ENCODE assay signal across 1 cellular context in the genomic region with DNA sequence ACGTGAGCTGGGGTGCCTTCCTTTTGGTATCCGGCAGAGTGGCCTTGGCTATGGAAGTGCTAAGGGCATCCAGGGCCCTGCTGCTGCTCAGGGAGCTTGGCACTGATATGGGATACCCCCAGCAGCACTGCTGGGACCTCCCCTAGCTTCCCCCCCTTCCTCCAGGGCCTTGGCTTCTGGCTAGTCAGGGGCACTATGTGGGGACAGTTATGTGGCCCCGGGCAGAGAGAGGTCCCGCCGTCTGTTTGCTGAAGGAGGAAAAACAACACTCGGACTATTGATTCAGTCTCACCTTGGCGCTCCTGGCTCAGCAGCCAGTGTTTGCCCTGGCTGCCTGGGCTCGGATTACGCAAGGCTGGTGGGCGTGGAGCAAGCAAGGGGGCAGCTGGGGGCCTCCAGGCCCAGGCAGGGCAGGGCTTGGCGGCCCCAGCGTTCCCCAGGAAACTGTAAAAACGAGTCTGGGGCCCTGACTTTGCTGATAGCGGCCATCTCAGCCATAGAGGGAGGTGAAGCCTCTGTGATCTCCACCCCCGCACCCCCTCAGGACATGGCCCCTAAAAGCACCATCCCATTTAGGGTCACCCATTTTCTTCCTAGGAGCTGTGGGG.
TF ChIP-seq lines count a peak whose summit lies in the region.

No MANE protein-coding gene starts in this region.

TF ChIP-seq in HepG2, 621 proteins besides CTCF, POLR2A, EP300 and RAD21 (continued from another document and continues in another):
- TF ChIP-seq ZNF552 (CRISPR knock-in tag; IDR thresholded peaks at IDR 0.05; ENCODE audit: borderline replicate concordance) = no peak; the same call in 1 of the 2 replicates
- TF ChIP-seq, protein P1, sequence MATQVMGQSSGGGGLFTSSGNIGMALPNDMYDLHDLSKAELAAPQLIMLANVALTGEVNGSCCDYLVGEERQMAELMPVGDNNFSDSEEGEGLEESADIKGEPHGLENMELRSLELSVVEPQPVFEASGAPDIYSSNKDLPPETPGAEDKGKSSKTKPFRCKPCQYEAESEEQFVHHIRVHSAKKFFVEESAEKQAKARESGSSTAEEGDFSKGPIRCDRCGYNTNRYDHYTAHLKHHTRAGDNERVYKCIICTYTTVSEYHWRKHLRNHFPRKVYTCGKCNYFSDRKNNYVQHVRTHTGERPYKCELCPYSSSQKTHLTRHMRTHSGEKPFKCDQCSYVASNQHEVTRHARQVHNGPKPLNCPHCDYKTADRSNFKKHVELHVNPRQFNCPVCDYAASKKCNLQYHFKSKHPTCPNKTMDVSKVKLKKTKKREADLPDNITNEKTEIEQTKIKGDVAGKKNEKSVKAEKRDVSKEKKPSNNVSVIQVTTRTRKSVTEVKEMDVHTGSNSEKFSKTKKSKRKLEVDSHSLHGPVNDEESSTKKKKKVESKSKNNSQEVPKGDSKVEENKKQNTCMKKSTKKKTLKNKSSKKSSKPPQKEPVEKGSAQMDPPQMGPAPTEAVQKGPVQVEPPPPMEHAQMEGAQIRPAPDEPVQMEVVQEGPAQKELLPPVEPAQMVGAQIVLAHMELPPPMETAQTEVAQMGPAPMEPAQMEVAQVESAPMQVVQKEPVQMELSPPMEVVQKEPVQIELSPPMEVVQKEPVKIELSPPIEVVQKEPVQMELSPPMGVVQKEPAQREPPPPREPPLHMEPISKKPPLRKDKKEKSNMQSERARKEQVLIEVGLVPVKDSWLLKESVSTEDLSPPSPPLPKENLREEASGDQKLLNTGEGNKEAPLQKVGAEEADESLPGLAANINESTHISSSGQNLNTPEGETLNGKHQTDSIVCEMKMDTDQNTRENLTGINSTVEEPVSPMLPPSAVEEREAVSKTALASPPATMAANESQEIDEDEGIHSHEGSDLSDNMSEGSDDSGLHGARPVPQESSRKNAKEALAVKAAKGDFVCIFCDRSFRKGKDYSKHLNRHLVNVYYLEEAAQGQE (IDR thresholded peaks at IDR 0.05; ENCODE audit: borderline replicate concordance in 1 of 2, low read depth in 1 of 2, low read length in 2 of 2) = peak in 1 of 2 experiments; percentile 82; a peak in 1 of 4 replicates
- no peak for TF ChIP-seq ZNF234 (CRISPR knock-in tag; conservative IDR thresholded peaks at IDR 0.05)
- TF ChIP-seq MED1 (CRISPR knock-in tag; IDR thresholded peaks at IDR 0.05) = peak; percentile 95
- peak; percentile 87 for TF ChIP-seq POGZ (CRISPR knock-in tag; IDR thresholded peaks at IDR 0.05)
- peak; percentile 35; the same call in 1 of the 2 replicates for TF ChIP-seq ZNF790 (CRISPR knock-in tag; IDR thresholded peaks at IDR 0.05; ENCODE audit: borderline replicate concordance)
- peak; percentile 57; the same call in 1 of the 2 replicates for TF ChIP-seq ZNF558 (CRISPR knock-in tag; IDR thresholded peaks at IDR 0.05; ENCODE audit: borderline replicate concordance)
- TF ChIP-seq, protein P2, sequence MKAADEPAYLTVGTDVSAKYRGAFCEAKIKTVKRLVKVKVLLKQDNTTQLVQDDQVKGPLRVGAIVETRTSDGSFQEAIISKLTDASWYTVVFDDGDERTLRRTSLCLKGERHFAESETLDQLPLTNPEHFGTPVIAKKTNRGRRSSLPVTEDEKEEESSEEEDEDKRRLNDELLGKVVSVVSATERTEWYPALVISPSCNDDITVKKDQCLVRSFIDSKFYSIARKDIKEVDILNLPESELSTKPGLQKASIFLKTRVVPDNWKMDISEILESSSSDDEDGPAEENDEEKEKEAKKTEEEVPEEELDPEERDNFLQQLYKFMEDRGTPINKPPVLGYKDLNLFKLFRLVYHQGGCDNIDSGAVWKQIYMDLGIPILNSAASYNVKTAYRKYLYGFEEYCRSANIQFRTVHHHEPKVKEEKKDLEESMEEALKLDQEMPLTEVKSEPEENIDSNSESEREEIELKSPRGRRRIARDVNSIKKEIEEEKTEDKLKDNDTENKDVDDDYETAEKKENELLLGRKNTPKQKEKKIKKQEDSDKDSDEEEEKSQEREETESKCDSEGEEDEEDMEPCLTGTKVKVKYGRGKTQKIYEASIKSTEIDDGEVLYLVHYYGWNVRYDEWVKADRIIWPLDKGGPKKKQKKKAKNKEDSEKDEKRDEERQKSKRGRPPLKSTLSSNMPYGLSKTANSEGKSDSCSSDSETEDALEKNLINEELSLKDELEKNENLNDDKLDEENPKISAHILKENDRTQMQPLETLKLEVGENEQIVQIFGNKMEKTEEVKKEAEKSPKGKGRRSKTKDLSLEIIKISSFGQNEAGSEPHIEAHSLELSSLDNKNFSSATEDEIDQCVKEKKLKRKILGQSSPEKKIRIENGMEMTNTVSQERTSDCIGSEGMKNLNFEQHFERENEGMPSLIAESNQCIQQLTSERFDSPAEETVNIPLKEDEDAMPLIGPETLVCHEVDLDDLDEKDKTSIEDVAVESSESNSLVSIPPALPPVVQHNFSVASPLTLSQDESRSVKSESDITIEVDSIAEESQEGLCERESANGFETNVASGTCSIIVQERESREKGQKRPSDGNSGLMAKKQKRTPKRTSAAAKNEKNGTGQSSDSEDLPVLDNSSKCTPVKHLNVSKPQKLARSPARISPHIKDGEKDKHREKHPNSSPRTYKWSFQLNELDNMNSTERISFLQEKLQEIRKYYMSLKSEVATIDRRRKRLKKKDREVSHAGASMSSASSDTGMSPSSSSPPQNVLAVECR (CRISPR knock-in tag; IDR thresholded peaks at IDR 0.05; ENCODE audit: borderline replicate concordance) = peak; percentile 82; the same call in 1 of the 2 replicates
- peak; percentile 84 for TF ChIP-seq ZEB1 (IDR thresholded peaks at IDR 0.05; ENCODE audit: insufficient replicate concordance, low read depth)
- TF ChIP-seq, protein P3, sequence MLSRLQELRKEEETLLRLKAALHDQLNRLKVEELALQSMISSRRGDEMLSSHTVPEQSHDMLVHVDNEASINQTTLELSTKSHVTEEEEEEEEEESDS (CRISPR knock-in tag; IDR thresholded peaks at IDR 0.05; ENCODE audit: borderline replicate concordance) = no peak
- TF ChIP-seq, protein P4, sequence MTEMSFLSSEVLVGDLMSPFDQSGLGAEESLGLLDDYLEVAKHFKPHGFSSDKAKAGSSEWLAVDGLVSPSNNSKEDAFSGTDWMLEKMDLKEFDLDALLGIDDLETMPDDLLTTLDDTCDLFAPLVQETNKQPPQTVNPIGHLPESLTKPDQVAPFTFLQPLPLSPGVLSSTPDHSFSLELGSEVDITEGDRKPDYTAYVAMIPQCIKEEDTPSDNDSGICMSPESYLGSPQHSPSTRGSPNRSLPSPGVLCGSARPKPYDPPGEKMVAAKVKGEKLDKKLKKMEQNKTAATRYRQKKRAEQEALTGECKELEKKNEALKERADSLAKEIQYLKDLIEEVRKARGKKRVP (CRISPR knock-in tag; IDR thresholded peaks at IDR 0.05) = peak in 1 of 2 experiments; percentile 94; a peak in 2 of 4 replicates
- TF ChIP-seq, protein P5, sequence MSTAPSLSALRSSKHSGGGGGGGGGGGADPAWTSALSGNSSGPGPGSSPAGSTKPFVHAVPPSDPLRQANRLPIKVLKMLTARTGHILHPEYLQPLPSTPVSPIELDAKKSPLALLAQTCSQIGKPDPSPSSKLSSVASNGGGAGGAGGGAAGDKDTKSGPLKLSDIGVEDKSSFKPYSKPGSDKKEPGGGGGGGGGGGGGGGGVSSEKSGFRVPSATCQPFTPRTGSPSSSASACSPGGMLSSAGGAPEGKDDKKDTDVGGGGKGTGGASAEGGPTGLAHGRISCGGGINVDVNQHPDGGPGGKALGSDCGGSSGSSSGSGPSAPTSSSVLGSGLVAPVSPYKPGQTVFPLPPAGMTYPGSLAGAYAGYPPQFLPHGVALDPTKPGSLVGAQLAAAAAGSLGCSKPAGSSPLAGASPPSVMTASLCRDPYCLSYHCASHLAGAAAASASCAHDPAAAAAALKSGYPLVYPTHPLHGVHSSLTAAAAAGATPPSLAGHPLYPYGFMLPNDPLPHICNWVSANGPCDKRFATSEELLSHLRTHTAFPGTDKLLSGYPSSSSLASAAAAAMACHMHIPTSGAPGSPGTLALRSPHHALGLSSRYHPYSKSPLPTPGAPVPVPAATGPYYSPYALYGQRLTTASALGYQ (CRISPR knock-in tag; IDR thresholded peaks at IDR 0.05) = peak; percentile 99
- peak; percentile 92 for TF ChIP-seq ZFP1 (CRISPR knock-in tag; IDR thresholded peaks at IDR 0.05)
- TF ChIP-seq ZNF777 (CRISPR knock-in tag; IDR thresholded peaks at IDR 0.05) = no peak; the same call in 1 of the 2 replicates
- peak; percentile 86; the same call in 1 of the 2 replicates for TF ChIP-seq NFIC (IDR thresholded peaks at IDR 0.05; ENCODE audit: low read length)
- TF ChIP-seq, protein P6, sequence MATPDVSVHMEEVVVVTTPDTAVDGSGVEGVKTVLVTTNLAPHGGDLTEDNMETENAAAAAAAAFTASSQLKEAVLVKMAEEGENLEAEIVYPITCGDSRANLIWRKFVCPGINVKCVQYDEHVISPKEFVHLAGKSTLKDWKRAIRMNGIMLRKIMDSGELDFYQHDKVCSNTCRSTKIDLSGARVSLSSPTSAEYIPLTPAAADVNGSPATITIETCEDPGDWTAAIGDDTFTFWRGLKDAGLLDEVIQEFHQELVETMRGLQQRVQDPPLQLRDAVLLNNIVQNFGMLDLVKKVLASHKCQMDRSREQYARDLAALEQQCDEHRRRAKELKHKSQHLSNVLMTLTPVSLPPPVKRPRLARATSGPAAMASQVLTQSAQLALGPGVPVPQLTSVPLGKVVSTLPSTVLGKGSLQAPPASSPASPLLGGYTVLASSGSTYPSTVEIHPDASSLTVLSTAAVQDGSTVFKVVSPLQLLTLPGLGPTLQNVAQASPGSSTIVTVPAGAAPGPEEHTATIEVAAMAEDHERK (CRISPR knock-in tag; IDR thresholded peaks at IDR 0.05; ENCODE audit: low read depth) = 0 out of 2 replicates have a peak, but pooled peaks have one; percentile 16
- peak; percentile 85 for TF ChIP-seq PPARG (CRISPR knock-in tag; conservative IDR thresholded peaks at IDR 0.05)
- peak; percentile 67; the same call in 1 of the 2 replicates for TF ChIP-seq SMAD1 (CRISPR knock-in tag; IDR thresholded peaks at IDR 0.05; ENCODE audit: borderline replicate concordance, low read depth)
- no peak for TF ChIP-seq EHMT2 (IDR thresholded peaks at IDR 0.05; ENCODE audit: borderline replicate concordance, low read depth, low read length)
- no peak for TF ChIP-seq KAT2B (IDR thresholded peaks at IDR 0.05; ENCODE audit: borderline replicate concordance, low read depth, low read length)
- peak; percentile 83; the same call in 1 of the 2 replicates for TF ChIP-seq SP140L (CRISPR knock-in tag; IDR thresholded peaks at IDR 0.05; ENCODE audit: borderline replicate concordance)
- TF ChIP-seq, protein P7, sequence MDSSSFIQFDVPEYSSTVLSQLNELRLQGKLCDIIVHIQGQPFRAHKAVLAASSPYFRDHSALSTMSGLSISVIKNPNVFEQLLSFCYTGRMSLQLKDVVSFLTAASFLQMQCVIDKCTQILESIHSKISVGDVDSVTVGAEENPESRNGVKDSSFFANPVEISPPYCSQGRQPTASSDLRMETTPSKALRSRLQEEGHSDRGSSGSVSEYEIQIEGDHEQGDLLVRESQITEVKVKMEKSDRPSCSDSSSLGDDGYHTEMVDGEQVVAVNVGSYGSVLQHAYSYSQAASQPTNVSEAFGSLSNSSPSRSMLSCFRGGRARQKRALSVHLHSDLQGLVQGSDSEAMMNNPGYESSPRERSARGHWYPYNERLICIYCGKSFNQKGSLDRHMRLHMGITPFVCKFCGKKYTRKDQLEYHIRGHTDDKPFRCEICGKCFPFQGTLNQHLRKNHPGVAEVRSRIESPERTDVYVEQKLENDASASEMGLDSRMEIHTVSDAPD (CRISPR knock-in tag; IDR thresholded peaks at IDR 0.05) = peak; percentile 100
- TF ChIP-seq NR2F6 (IDR thresholded peaks at IDR 0.05) = peak; percentile 98
- TF ChIP-seq NR2F6 (CRISPR knock-in tag; IDR thresholded peaks at IDR 0.05) = peak; percentile 98
- peak; percentile 60; the same call in 1 of the 2 replicates for TF ChIP-seq KDM5B (CRISPR knock-in tag; IDR thresholded peaks at IDR 0.05; ENCODE audit: borderline replicate concordance)
- TF ChIP-seq, protein P8, sequence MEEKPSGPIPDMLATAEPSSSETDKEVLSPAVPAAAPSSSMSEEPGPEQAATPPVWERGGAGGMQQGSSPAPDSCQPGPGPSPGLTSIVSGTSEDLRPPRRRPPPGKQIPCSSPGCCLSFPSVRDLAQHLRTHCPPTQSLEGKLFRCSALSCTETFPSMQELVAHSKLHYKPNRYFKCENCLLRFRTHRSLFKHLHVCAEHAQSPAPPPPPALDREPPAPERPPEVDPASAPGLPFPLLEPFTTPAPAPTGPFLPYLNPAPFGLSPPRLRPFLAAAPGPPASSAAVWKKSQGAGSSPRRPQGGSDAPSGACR (CRISPR knock-in tag; IDR thresholded peaks at IDR 0.05) = peak; percentile 89; the same call in 1 of the 2 replicates
- TF ChIP-seq, protein P9, sequence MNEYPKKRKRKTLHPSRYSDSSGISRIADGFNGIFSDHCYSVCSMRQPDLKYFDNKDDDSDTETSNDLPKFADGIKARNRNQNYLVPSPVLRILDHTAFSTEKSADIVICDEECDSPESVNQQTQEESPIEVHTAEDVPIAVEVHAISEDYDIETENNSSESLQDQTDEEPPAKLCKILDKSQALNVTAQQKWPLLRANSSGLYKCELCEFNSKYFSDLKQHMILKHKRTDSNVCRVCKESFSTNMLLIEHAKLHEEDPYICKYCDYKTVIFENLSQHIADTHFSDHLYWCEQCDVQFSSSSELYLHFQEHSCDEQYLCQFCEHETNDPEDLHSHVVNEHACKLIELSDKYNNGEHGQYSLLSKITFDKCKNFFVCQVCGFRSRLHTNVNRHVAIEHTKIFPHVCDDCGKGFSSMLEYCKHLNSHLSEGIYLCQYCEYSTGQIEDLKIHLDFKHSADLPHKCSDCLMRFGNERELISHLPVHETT (CRISPR knock-in tag; conservative IDR thresholded peaks at IDR 0.05) = peak; percentile 51; the same call in 1 of the 2 replicates
- TF ChIP-seq AHR (CRISPR knock-in tag; IDR thresholded peaks at IDR 0.05) = 0 out of 2 replicates have a peak, but pooled peaks have one; percentile 61
- 0 out of 2 replicates have a peak, but pooled peaks have one; percentile 17 for TF ChIP-seq ZNF256 (CRISPR knock-in tag; conservative IDR thresholded peaks at IDR 0.05)
- TF ChIP-seq, protein P10, sequence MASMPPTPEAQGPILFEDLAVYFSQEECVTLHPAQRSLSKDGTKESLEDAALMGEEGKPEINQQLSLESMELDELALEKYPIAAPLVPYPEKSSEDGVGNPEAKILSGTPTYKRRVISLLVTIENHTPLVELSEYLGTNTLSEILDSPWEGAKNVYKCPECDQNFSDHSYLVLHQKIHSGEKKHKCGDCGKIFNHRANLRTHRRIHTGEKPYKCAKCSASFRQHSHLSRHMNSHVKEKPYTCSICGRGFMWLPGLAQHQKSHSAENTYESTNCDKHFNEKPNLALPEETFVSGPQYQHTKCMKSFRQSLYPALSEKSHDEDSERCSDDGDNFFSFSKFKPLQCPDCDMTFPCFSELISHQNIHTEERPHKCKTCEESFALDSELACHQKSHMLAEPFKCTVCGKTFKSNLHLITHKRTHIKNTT (CRISPR knock-in tag; IDR thresholded peaks at IDR 0.05) = no peak
- TF ChIP-seq, protein P11, sequence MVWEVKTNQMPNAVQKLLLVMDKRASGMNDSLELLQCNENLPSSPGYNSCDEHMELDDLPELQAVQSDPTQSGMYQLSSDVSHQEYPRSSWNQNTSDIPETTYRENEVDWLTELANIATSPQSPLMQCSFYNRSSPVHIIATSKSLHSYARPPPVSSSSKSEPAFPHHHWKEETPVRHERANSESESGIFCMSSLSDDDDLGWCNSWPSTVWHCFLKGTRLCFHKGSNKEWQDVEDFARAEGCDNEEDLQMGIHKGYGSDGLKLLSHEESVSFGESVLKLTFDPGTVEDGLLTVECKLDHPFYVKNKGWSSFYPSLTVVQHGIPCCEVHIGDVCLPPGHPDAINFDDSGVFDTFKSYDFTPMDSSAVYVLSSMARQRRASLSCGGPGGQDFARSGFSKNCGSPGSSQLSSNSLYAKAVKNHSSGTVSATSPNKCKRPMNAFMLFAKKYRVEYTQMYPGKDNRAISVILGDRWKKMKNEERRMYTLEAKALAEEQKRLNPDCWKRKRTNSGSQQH (CRISPR knock-in tag; IDR thresholded peaks at IDR 0.05; ENCODE audit: low read depth) = peak; percentile 93
- peak; percentile 64; the same call in 1 of the 2 replicates for TF ChIP-seq STAT5B (CRISPR knock-in tag; IDR thresholded peaks at IDR 0.05)
- no peak for TF ChIP-seq SMARCE1 (IDR thresholded peaks at IDR 0.05; ENCODE audit: borderline replicate concordance)
- TF ChIP-seq KDM6A (CRISPR knock-in tag; IDR thresholded peaks at IDR 0.05; ENCODE audit: low read depth) = peak; percentile 95
- peak; percentile 57; the same call in 1 of the 2 replicates for TF ChIP-seq SNAPC2 (CRISPR knock-in tag; IDR thresholded peaks at IDR 0.05)
- peak; percentile 93 for TF ChIP-seq AKAP8 (CRISPR knock-in tag; IDR thresholded peaks at IDR 0.05)
